37 cellular contexts compared by ENCODE assay signal in the genomic region with DNA sequence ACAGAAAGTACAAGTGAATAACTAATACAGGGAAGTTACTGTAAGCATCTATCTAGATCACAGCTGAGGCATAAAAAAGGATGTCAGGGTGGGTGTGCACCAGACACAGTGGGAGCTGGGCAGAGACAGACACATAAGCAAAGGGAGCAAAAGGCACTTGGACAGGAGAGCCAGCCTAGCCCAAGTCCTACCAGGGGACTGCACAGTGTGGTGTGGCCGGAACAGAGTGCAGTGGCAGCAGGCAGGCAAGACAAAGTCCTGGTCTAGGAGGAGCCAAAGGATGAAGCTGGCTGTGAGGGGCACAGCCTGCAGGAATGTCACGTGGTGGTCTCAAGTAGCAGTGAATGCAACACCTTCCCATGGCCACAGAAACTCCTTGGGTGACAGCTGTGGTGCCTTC. TPM values are rescaled to one million over a fixed set of nuclear protein-coding genes. Genes with fewer than 3 reads are reported as not detected.
"Had no signal": no experiment of that assay in that cellular context is flagged by ENCODE, and none has a peak within 500 bp of the region (broad histone marks: within the 10 kb centered on the region; RNA-seq: fewer than 3 reads in every experiment).

No MANE protein-coding gene starts in this region.

- H3K4me1 ChIP-seq: esophagus muscularis mucosa, foreskin keratinocyte, gastroesophageal sphincter, heart left ventricle, parathyroid adenoma, right atrium auricular region, stomach, thyroid gland, vagina had no signal

- H3K27ac Mint-ChIP-seq: mesothelial cell of epicardium, nephron progenitor cell, progenitor cell of endocrine pancreas had no signal

- H3K9ac ChIP-seq: parathyroid adenoma had no signal

- H3K9me3 ChIP-seq: esophagus muscularis mucosa, gastroesophageal sphincter, heart left ventricle, left lung, mucosa of descending colon, right atrium auricular region, stomach, thyroid gland, vagina had no signal

- H3K9me3 Mint-ChIP-seq: nephron progenitor cell had no signal

- H3K27me3 ChIP-seq: dorsolateral prefrontal cortex, esophagus muscularis mucosa, foreskin keratinocyte, gastroesophageal sphincter, heart left ventricle, hepatocyte, left lung, right atrium auricular region, stomach, thyroid gland, vagina had no signal

- DNase-seq: dorsolateral prefrontal cortex; effector CD8-positive, alpha-beta T cell; foreskin keratinocyte; heart left ventricle; kidney; left lung; mesenchymal stem cell; mucosa of descending colon; naive thymus-derived CD4-positive, alpha-beta T cell; nephron progenitor cell; stimulated activated CD4-positive, alpha-beta T cell treated with anti-CD3 and anti-CD28 coated beads, Interleukin-12 subunit alpha, Interleukin-12 subunit beta, amount 100 ng/mL, for 4 hours; stimulated activated CD4-positive, alpha-beta T cell treated with anti-CD3 and anti-CD28 coated beads, Interleukin-1b, Interleukin-23, amount 100 ng/mL, for 48 hours; stimulated activated CD4-positive, alpha-beta T cell treated with anti-CD3 and anti-CD28 coated beads, Interleukin-4, amount 100 ng/mL, for 1 hour; stimulated activated CD8-positive, alpha-beta memory T cell treated with anti-CD3 and anti-CD28 coated beads, Interleukin-4, amount 100 ng/mL, for 48 hours; stimulated activated naive CD4-positive, alpha-beta T cell; stomach; thyroid gland; trophoblast cell had no signal

- H3K4me3 ChIP-seq: dorsolateral prefrontal cortex, esophagus muscularis mucosa, gastroesophageal sphincter, heart left ventricle, hepatocyte, left lung, mucosa of descending colon, right atrium auricular region, smooth muscle cell, stomach, thyroid gland, vagina had no signal

- H3K4me1 Mint-ChIP-seq: mesothelial cell of epicardium had no signal

- H3K27ac ChIP-seq: dorsolateral prefrontal cortex, esophagus muscularis mucosa, foreskin keratinocyte, gastroesophageal sphincter, heart left ventricle, hepatocyte, parathyroid adenoma, right atrium auricular region, stomach, thyroid gland, vagina had no signal

- H3K27me3 Mint-ChIP-seq: naive thymus-derived CD4-positive, alpha-beta T cell; progenitor cell of endocrine pancreas had no signal

- H3K4me3 Mint-ChIP-seq: mesothelial cell of epicardium; naive thymus-derived CD4-positive, alpha-beta T cell; nephron progenitor cell had no signal

RNA-seq across cellular contexts. Expression of gene FNDC8, which starts 23.6 kb away (rescaled TPM):
- total RNA-seq: endothelial cell of umbilical vein; epithelial cell of proximal tubule; esophagus muscularis mucosa; fibroblast of lung; foreskin keratinocyte; gastroesophageal sphincter; heart left ventricle; hepatocyte; kidney; left lung; lower leg skin; lung microvascular endothelial cell; mesothelial cell of epicardium; mucosa of descending colon; naive thymus-derived CD4-positive, alpha-beta T cell; omental fat pad; progenitor cell of endocrine pancreas; right atrium auricular region; sciatic nerve; smooth muscle cell; stomach; subcutaneous adipose tissue; temporal lobe; thyroid gland; ureter; vagina had no signal

RNA-seq across cellular contexts. Expression of gene UNC45B, which starts 49.8 kb away (rescaled TPM):
- total RNA-seq: endothelial cell of umbilical vein, epithelial cell of proximal tubule, fibroblast of lung, foreskin keratinocyte, hepatocyte, lung microvascular endothelial cell, mesothelial cell of epicardium, progenitor cell of endocrine pancreas, smooth muscle cell, subcutaneous adipose tissue, temporal lobe, thyroid gland, vagina had no signal
